Comparison of ENCODE assay signal across 12 cellular contexts in genomic region chr11:125423247-125423849, GRCh38.
DNase-seq lines count a peak whose midpoint lies in the region; ATAC-seq, FAIRE-seq and TF ChIP-seq lines count a peak whose summit lies in the region.
"Had no signal": no experiment of that assay in that cellular context is flagged by ENCODE, and none has a peak within 500 bp of the region (broad histone marks: within the 10 kb centered on the region; RNA-seq: fewer than 3 reads in every experiment).

No MANE protein-coding gene starts in this region.

- no TSS peak for BruUV-seq in mammary epithelial cell (replicated peaks; lab: Mats Ljungman, UMichigan)

- H3K4me3 Mint-ChIP-seq in activated T-cell treated with anti-CD3 and anti-CD28 coated beads, Interleukin-2, amount 50 U/mL, for 72 hours, result no peak overlapping the region
- H3K4me3 Mint-ChIP-seq: dendritic cell treated with granulocyte-macrophage colony-stimulating factor and Interleukin-4, amounts not matched to agents 40 ng/mL and 50 ng/mL, for 4 days; naive B cell had no signal

- H3K9me3 ChIP-seq in mammary epithelial cell (replicated peaks; ENCODE audit: insufficient read depth, low read length) (no peaks in the 10 kb centered on the region), small intestine (ENCODE audit: control insufficient read depth, low read depth) (no peaks in the 10 kb centered on the region)
- H3K9me3 ChIP-seq: HAP-1 had no signal

- in situ Hi-C loops in mammary epithelial cell (cut with MboI; ENCODE audit: low sequenced_read_pairs in 2 of 2), result loop anchor here in 1 of 2 donors (25.0 kb wide), 2 partner anchors 261 to 461 kb away; partner anchors contain the start of genes CCDC15 and PKNOX2

- H3K27ac Mint-ChIP-seq in activated T-cell treated with anti-CD3 and anti-CD28 coated beads, Interleukin-2, amount 50 U/mL, for 72 hours, result no peak overlapping the region
- H3K27ac Mint-ChIP-seq: dendritic cell treated with granulocyte-macrophage colony-stimulating factor and Interleukin-4, amounts not matched to agents 40 ng/mL and 50 ng/mL, for 4 days had no signal

- peaks cover 23% of the 10 kb centered on the region for H3K27me3 Mint-ChIP-seq in activated T-cell treated with anti-CD3 and anti-CD28 coated beads, Interleukin-2, amount 50 U/mL, for 72 hours (ENCODE audit: low read depth)

- CTCF ChIA-PET in mammary epithelial cell (lab: Charles Lee; ENCODE audit: low non-redundant PET), result interaction anchor here (0.6 kb wide), 2 partner anchors 68 to 557 kb away, joined by 3 read pairs; no protein-coding TSS in a partner anchor

- intact Hi-C loops in mammary epithelial cell (cut with micrococcal nuclease) (no loop called here), sciatic nerve (cut with DNase I) (no loop called here)

- no peaks in the 10 kb centered on the region for H3K4me1 Mint-ChIP-seq in activated T-cell treated with anti-CD3 and anti-CD28 coated beads, Interleukin-2, amount 50 U/mL, for 72 hours (ENCODE audit: low read depth)
- H3K4me1 Mint-ChIP-seq: naive B cell had no signal

- H3K9ac ChIP-seq in mammary epithelial cell (ENCODE audit: insufficient read depth, low read length), result no peak overlapping the region

- H3K36me3 ChIP-seq in mammary epithelial cell (ENCODE audit: insufficient read depth, low read length) (no peaks in the 10 kb centered on the region), small intestine (ENCODE audit: control insufficient read depth in 2 of 2, insufficient read depth in 2 of 2, low read length in 2 of 2) (no peaks in the 10 kb centered on the region)
- H3K36me3 ChIP-seq: HAP-1 had no signal

- DNase-seq in activated T-cell treated with anti-CD3 and anti-CD28 coated beads, Interleukin-2, amount 50 U/mL, for 72 hours, result peak in 1 of 2 donors; percentile 18
- DNase-seq in activated T-cell treated with anti-CD3 and anti-CD28 coated beads for 4 hours, result no peak
- peak; percentile 38 for DNase-seq in HuH-7 (ENCODE audit: low spot score)
- DNase-seq in mammary epithelial cell, result no peak
- DNase-seq in small intestine, result peak; percentile 15
- DNase-seq in mucosa of gallbladder (ENCODE audit: low spot score), result no peak
- no peak for DNase-seq in sciatic nerve (ENCODE audit: low spot score)
- no peak for DNase-seq in NCI-H1048 (lab: John Stamatoyannopoulos, UW)
- DNase-seq: naive B cell, NCI-H1436 treated with DMSO at 0.1 percent for 48 hours had no signal

- no peak overlapping the region for H3K4me2 ChIP-seq in mammary epithelial cell (ENCODE audit: insufficient read depth, low read depth, low read length)

- H3K4me3 ChIP-seq in mammary epithelial cell (replicated peaks in 1 of 3; ENCODE audit: insufficient read depth in 1 of 3, low read depth in 2 of 3, low read length in 3 of 3), result no peak overlapping the region
- H3K4me3 ChIP-seq in small intestine (ENCODE audit: low read depth in 1 of 2, low read length in 2 of 2), result no peak overlapping the region
- H3K4me3 ChIP-seq: HAP-1 had no signal

- H4K20me1 ChIP-seq in mammary epithelial cell (ENCODE audit: insufficient read depth, low read length), result no peaks in the 10 kb centered on the region

- FAIRE-seq in small intestine (lab: Jason Lieb, UNC), result no peak

- H3K27me3 ChIP-seq in mammary epithelial cell (ENCODE audit: insufficient read depth, low read length) (no peaks in the 10 kb centered on the region), small intestine (ENCODE audit: control insufficient read depth in 2 of 2, insufficient read depth in 2 of 2, low read length in 2 of 2) (no peaks in the 10 kb centered on the region)

- H3K4me1 ChIP-seq in mammary epithelial cell (ENCODE audit: insufficient read depth, low read length) (no peaks in the 10 kb centered on the region), small intestine (ENCODE audit: control insufficient read depth in 2 of 2, insufficient read depth in 1 of 2, low read depth in 1 of 2, low read length in 1 of 2) (no peaks in the 10 kb centered on the region)
- H3K4me1 ChIP-seq: HAP-1 had no signal

- peak; percentile 55 to 59 for TF ChIP-seq CTCF in mammary epithelial cell (conservative IDR thresholded peaks at IDR 0.05 in 1 of 2, IDR thresholded peaks at IDR 0.05 in 1 of 2; ENCODE audit: extremely low read depth in 1 of 2, insufficient read depth in 1 of 2, low read depth in 1 of 2, low read length in 2 of 2)

- dilution Hi-C loops in mammary epithelial cell (cut with HindIII; ENCODE audit: low sequenced_read_pairs), result loop anchor here (10.0 kb wide), 1 partner anchor 61 kb away; no protein-coding TSS in a partner anchor

- peak; percentile 15 to 32 for ATAC-seq in activated T-cell treated with anti-CD3 and anti-CD28 coated beads, Interleukin-2, amount 50 U/mL, for 72 hours (replicated peaks in 1 of 2)
- ATAC-seq in sciatic nerve, result no peak

- H3K9me3 Mint-ChIP-seq in activated T-cell treated with anti-CD3 and anti-CD28 coated beads, Interleukin-2, amount 50 U/mL, for 72 hours, result no peaks in the 10 kb centered on the region
- H3K9me3 Mint-ChIP-seq: dendritic cell treated with granulocyte-macrophage colony-stimulating factor and Interleukin-4, amounts not matched to agents 40 ng/mL and 50 ng/mL, for 4 days; naive B cell had no signal

- H3K27ac ChIP-seq in mammary epithelial cell (ENCODE audit: insufficient read depth, low read depth, low read length), result no peak overlapping the region
- no peak overlapping the region for H3K27ac ChIP-seq in small intestine (ENCODE audit: low read depth in 1 of 2, low read length in 1 of 2)

- H2AFZ ChIP-seq in mammary epithelial cell (ENCODE audit: low read depth, low read length), result no peak overlapping the region

- H3K36me3 Mint-ChIP-seq in activated T-cell treated with anti-CD3 and anti-CD28 coated beads, Interleukin-2, amount 50 U/mL, for 72 hours (ENCODE audit: insufficient read depth in 2 of 2), result no peaks in the 10 kb centered on the region
- H3K36me3 Mint-ChIP-seq: naive B cell had no signal

- no peaks in the 10 kb centered on the region for H3K79me2 ChIP-seq in mammary epithelial cell (ENCODE audit: insufficient read depth, low read length)

- 58% methylated on average over 9 of the region's 9 CpGs for WGBS in mammary epithelial cell (ENCODE audit: low coverage, missing lambda C conversion rate)
- 28 to 38% (median 38%) methylated on average over 9 of the region's 9 CpGs for WGBS in small intestine, 3 donors

Comparison
In these comparisons a context has a peak if more than half of its experiments do, and no peak if none do; other contexts are left out.
1. DNase-seq: peak in HuH-7 (single experiment) and small intestine (single experiment); none in activated T-cell treated with anti-CD3 and anti-CD28 coated beads for 4 hours (single experiment), mammary epithelial cell (single experiment), mucosa of gallbladder (single experiment), sciatic nerve (single experiment) and NCI-H1048 (single experiment).